Comparison of ENCODE assay signal across 9 cellular contexts in the genomic region with DNA sequence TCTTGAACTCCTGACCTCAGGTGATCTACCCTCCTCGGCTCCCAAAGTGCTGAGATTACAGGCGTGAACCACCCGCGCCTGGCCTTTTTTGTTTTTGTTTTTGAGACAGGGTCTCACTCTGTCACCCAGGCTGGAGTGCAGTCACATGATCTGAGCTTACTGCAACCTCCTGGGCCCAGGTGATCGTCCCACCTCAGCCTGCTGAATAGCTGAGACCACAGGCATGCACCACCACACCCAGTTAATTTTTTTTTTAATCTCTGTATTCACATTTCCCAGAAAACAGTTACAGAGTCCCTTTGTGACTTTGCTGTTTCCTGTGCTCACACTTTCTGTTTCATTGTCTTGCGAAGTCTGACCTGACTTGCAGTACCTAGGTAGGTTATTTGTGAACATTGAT. TPM values are rescaled to one million over a fixed set of nuclear protein-coding genes. Genes with fewer than 3 reads are reported as not detected.
DNase-seq lines count a peak whose midpoint lies in the region; ATAC-seq and TF ChIP-seq lines count a peak whose summit lies in the region.
"Had no signal": no experiment of that assay in that cellular context is flagged by ENCODE, and none has a peak within 500 bp of the region (broad histone marks: within the 10 kb centered on the region; RNA-seq: fewer than 3 reads in every experiment).

No MANE protein-coding gene starts in this region.

- peaks cover 64% of the 10 kb centered on the region for H3K4me1 Mint-ChIP-seq in activated T-cell treated with anti-CD3 and anti-CD28 coated beads, Interleukin-2, amount 50 U/mL, for 4 hours (ENCODE audit: low read depth)
- peaks cover 67% of the 10 kb centered on the region for H3K4me1 Mint-ChIP-seq in stimulated activated naive CD8-positive, alpha-beta T cell treated with anti-CD3 and anti-CD28 coated beads, Interleukin-15, Interleukin-2, amounts not matched to agents 100 ng/mL and 50 ng/mL, for 24 hours (ENCODE audit: low read depth)

- H3K9me3 ChIP-seq in tibial nerve = no peaks in the 10 kb centered on the region

- no peak for TF ChIP-seq POLR2A in tibial nerve (IDR thresholded peaks at IDR 0.05)

- H3K27me3 Mint-ChIP-seq in activated T-cell treated with anti-CD3 and anti-CD28 coated beads, Interleukin-2, amount 50 U/mL, for 4 hours (ENCODE audit: low read depth) = no peaks in the 10 kb centered on the region
- H3K27me3 Mint-ChIP-seq in stimulated activated naive CD8-positive, alpha-beta T cell treated with anti-CD3 and anti-CD28 coated beads, Interleukin-15, Interleukin-2, amounts not matched to agents 100 ng/mL and 50 ng/mL, for 24 hours = no peaks in the 10 kb centered on the region

- H3K36me3 Mint-ChIP-seq in activated T-cell treated with anti-CD3 and anti-CD28 coated beads, Interleukin-2, amount 50 U/mL, for 4 hours (ENCODE audit: insufficient read depth) = peaks cover 19% of the 10 kb centered on the region
- peaks cover 22% of the 10 kb centered on the region for H3K36me3 Mint-ChIP-seq in stimulated activated naive CD8-positive, alpha-beta T cell treated with anti-CD3 and anti-CD28 coated beads, Interleukin-15, Interleukin-2, amounts not matched to agents 100 ng/mL and 50 ng/mL, for 24 hours (ENCODE audit: low read depth)

- 76 to 87% methylated on average over 6 of the region's 6 CpGs for WGBS in tibial nerve, 2 donors

- peaks cover 0 to 33% (median 13%) of the 10 kb centered on the region in 4 donors for H3K4me1 ChIP-seq in tibial nerve

- H3K9me3 Mint-ChIP-seq in activated T-cell treated with anti-CD3 and anti-CD28 coated beads, Interleukin-2, amount 50 U/mL, for 4 hours = no peaks in the 10 kb centered on the region
- no peaks in the 10 kb centered on the region for H3K9me3 Mint-ChIP-seq in stimulated activated naive CD8-positive, alpha-beta T cell treated with anti-CD3 and anti-CD28 coated beads, Interleukin-15, Interleukin-2, amounts not matched to agents 100 ng/mL and 50 ng/mL, for 24 hours

- H3K36me3 ChIP-seq in tibial nerve = peaks cover 0 to 36% (median 7%) of the 10 kb centered on the region in 3 donors

- peak; percentile 29 to 32 for ATAC-seq in activated T-cell treated with anti-CD3 and anti-CD28 coated beads, Interleukin-2, amount 50 U/mL, for 4 hours
- ATAC-seq in GM21619 (IDR thresholded peaks at IDR 0.05; ENCODE audit: unreplicated experiment) = no peak

- no peak for TF ChIP-seq EP300 in tibial nerve (IDR thresholded peaks at IDR 0.05)

- H3K27me3 ChIP-seq in tibial nerve = no peaks in the 10 kb centered on the region

- H3K27ac ChIP-seq in tibial nerve = peak overlapping the region in 1 of 4 donors; percentile 15

- H3K4me3 Mint-ChIP-seq in activated T-cell treated with anti-CD3 and anti-CD28 coated beads, Interleukin-2, amount 50 U/mL, for 4 hours = peak overlapping the region; percentile 68
- H3K4me3 Mint-ChIP-seq in stimulated activated naive CD8-positive, alpha-beta T cell treated with anti-CD3 and anti-CD28 coated beads, Interleukin-15, Interleukin-2, amounts not matched to agents 100 ng/mL and 50 ng/mL, for 24 hours = peak overlapping the region; percentile 77

- no peak for TF ChIP-seq CTCF in tibial nerve (IDR thresholded peaks at IDR 0.05)

- H3K27ac Mint-ChIP-seq in stimulated activated naive CD8-positive, alpha-beta T cell treated with anti-CD3 and anti-CD28 coated beads, Interleukin-15, Interleukin-2, amounts not matched to agents 100 ng/mL and 50 ng/mL, for 24 hours = peak overlapping the region; percentile 76

- no peak overlapping the region for H3K4me3 ChIP-seq in tibial nerve

- DNase-seq in SW480 (ENCODE audit: low spot score) (peak; percentile 92), kidney tubule cell (ENCODE audit: low spot score) (peak; percentile 17), tibial nerve (ENCODE audit: low spot score in 2 of 2) (no peak), SHP77 (lab: John Stamatoyannopoulos, UW) (no peak)
- peak; percentile 51 for DNase-seq in activated T-cell treated with anti-CD3 and anti-CD28 coated beads, Interleukin-2, amount 50 U/mL, for 4 hours
- DNase-seq: caudate nucleus had no signal

RNA-seq across cellular contexts. Expression of a gene that starts 2.7 kb away (rescaled TPM):
- total RNA-seq in activated T-cell treated with anti-CD3 and anti-CD28 coated beads, Interleukin-2, amount 50 U/mL, for 4 hours = 10 to 100 TPM; 12.0 to 15.0 (median 14.8) TPM
- total RNA-seq in tibial nerve = 10 to 100 TPM; 22.3 to 36.9 (median 29.7) TPM

RNA-seq across cellular contexts. Expression of a gene that starts 8.2 kb away (rescaled TPM):
- total RNA-seq in activated T-cell treated with anti-CD3 and anti-CD28 coated beads, Interleukin-2, amount 50 U/mL, for 4 hours = not detected
- total RNA-seq in tibial nerve = not detected
- total RNA-seq: NCI-H460 had no signal

Comparison
In these comparisons a context has a peak if more than half of its experiments do, and no peak if none do; other contexts are left out.
1. DNase-seq: peak in SW480 (single experiment), activated T-cell treated with anti-CD3 and anti-CD28 coated beads, Interleukin-2, amount 50 U/mL, for 4 hours (single experiment) and kidney tubule cell (single experiment); none in tibial nerve (0 of 2) and SHP77 (0 of 2).